Comparison of ENCODE assay signal across 21 cellular contexts in genomic region chr9:20854444-20854843, GRCh38.
A peak's percentile ranks its signal among the peaks of the same experiment; 100 is the strongest.
DNase-seq lines count a peak whose midpoint lies in the region; ATAC-seq and TF ChIP-seq lines count a peak whose summit lies in the region.
"Had no signal": no experiment of that assay in that cellular context is flagged by ENCODE, and none has a peak within 500 bp of the region (broad histone marks: within the 10 kb centered on the region; RNA-seq: fewer than 3 reads in every experiment).

No MANE protein-coding gene starts in this region.

- no peaks in the 10 kb centered on the region for H3K27me3 Mint-ChIP-seq in dendritic cell treated with granulocyte-macrophage colony-stimulating factor and Interleukin-4, amounts not matched to agents 40 ng/mL and 50 ng/mL, for 4 days
- H3K27me3 Mint-ChIP-seq: activated CD4-positive, alpha-beta T cell treated with anti-CD3 and anti-CD28 coated beads, Interleukin-2, amount 10 ng/mL, durations not matched to agents 7 days and 5 days; CD4-positive, alpha-beta T cell; central memory CD8-positive, alpha-beta T cell; T-helper 17 cell had no signal

- no peak overlapping the region for H3K9ac ChIP-seq in neural cell (ENCODE audit: low read length)

- peak overlapping the region; percentile 48 for H3K27ac Mint-ChIP-seq in dendritic cell treated with granulocyte-macrophage colony-stimulating factor and Interleukin-4, amounts not matched to agents 40 ng/mL and 50 ng/mL, for 4 days
- H3K27ac Mint-ChIP-seq: activated CD4-positive, alpha-beta T cell treated with anti-CD3 and anti-CD28 coated beads, Interleukin-2, amount 10 ng/mL, durations not matched to agents 7 days and 5 days; CD4-positive, alpha-beta T cell; T-helper 17 cell had no signal

- TF ChIP-seq CTCF in neural cell (IDR thresholded peaks at IDR 0.05; ENCODE audit: poor library complexity, severe bottlenecking) (no peak), upper lobe of left lung (IDR thresholded peaks at IDR 0.05) (no peak)

- H3F3A ChIP-seq in neural cell (ENCODE audit: insufficient read depth, low read length, poor library complexity, severe bottlenecking), result no peaks in the 10 kb centered on the region

- no peak overlapping the region for H2AFZ ChIP-seq in neural cell (ENCODE audit: low read depth, low read length)

- peak; percentile 45 for DNase-seq in EL
- peak; percentile 10 for DNase-seq in SK-MEL-5 (ENCODE audit: low read depth, low spot score)
- DNase-seq in iPS-NIHi11 (ENCODE audit: low spot score), result no peak
- DNase-seq in upper lobe of left lung, result no peak
- no peak for DNase-seq in stimulated activated CD4-positive, alpha-beta T cell treated with anti-CD3 and anti-CD28 coated beads, Interleukin-2, amount 100 ng/mL, for 48 hours
- no peak for DNase-seq in stimulated activated CD4-positive, alpha-beta T cell treated with anti-CD3 and anti-CD28 coated beads, Interleukin-2, amount 100 ng/mL, for 24 hours
- DNase-seq: ACHN; activated CD4-positive, alpha-beta T cell treated with anti-CD3 and anti-CD28 coated beads, Interleukin-2, amount 10 ng/mL, durations not matched to agents 7 days and 5 days; activated effector memory CD4-positive, alpha-beta T cell treated with Interleukin-2 at 50 U/mL for 16 hours; CD4-positive, alpha-beta T cell; heart right ventricle; KG1; lower lobe of right lung; NCI-H1694; PC-3; right cardiac atrium; T-helper 17 cell had no signal

- no peaks in the 10 kb centered on the region for H4K20me1 ChIP-seq in neural cell (ENCODE audit: insufficient read depth)

- H3K9me3 Mint-ChIP-seq in dendritic cell treated with granulocyte-macrophage colony-stimulating factor and Interleukin-4, amounts not matched to agents 40 ng/mL and 50 ng/mL, for 4 days, result peaks cover 26% of the 10 kb centered on the region

- H3K79me2 ChIP-seq in neural cell (replicated peaks; ENCODE audit: insufficient read depth, low read length), result no peaks in the 10 kb centered on the region

- whole genome bisulfite sequencing in upper lobe of left lung, 2 donors, result 71 to 72% methylated on average over 4 of the region's 4 CpGs

- H3K4me1 ChIP-seq in upper lobe of left lung, result no peaks in the 10 kb centered on the region
- H3K4me1 ChIP-seq: heart right ventricle, lower lobe of right lung had no signal

- no peak for TF ChIP-seq POLR2A in upper lobe of left lung (IDR thresholded peaks at IDR 0.05)

- intact Hi-C loops in dendritic cell treated with granulocyte-macrophage colony-stimulating factor and Interleukin-4, amounts not matched to agents 40 ng/mL and 50 ng/mL, for 4 days (cut with micrococcal nuclease), result no loop called here

- H3K27me3 ChIP-seq in neural cell (ENCODE audit: insufficient read depth, low read depth, low read length) (no peaks in the 10 kb centered on the region), upper lobe of left lung (no peaks in the 10 kb centered on the region)
- H3K27me3 ChIP-seq: heart right ventricle had no signal

- peak overlapping the region; percentile 6 for H3K4me2 ChIP-seq in neural cell (ENCODE audit: low read length)

- H3K4me3 ChIP-seq in neural cell (ENCODE audit: low read length) (no peak overlapping the region), upper lobe of left lung (no peak overlapping the region)
- H3K4me3 ChIP-seq: heart right ventricle, lower lobe of right lung, thoracic aorta had no signal

- H3K27ac ChIP-seq in neural cell (ENCODE audit: low read length) (peak overlapping the region; percentile 6), upper lobe of left lung (no peak overlapping the region)
- H3K27ac ChIP-seq: heart right ventricle, lower lobe of right lung, thoracic aorta had no signal

- no peaks in the 10 kb centered on the region for H3K9me2 ChIP-seq in neural cell (ENCODE audit: insufficient read depth, low read length)

- TF ChIP-seq RAD21 in neural cell (conservative IDR thresholded peaks at IDR 0.05), result no peak

- no peak overlapping the region for H3K4me3 Mint-ChIP-seq in dendritic cell treated with granulocyte-macrophage colony-stimulating factor and Interleukin-4, amounts not matched to agents 40 ng/mL and 50 ng/mL, for 4 days
- H3K4me3 Mint-ChIP-seq: activated CD4-positive, alpha-beta T cell treated with anti-CD3 and anti-CD28 coated beads, Interleukin-2, amount 10 ng/mL, durations not matched to agents 7 days and 5 days; CD4-positive, alpha-beta T cell; central memory CD8-positive, alpha-beta T cell; T-helper 17 cell had no signal

- no peak for ATAC-seq in upper lobe of left lung (ENCODE audit: low FRiP score in 2 of 2)
- ATAC-seq: heart right ventricle, lower lobe of right lung, PC-3, right cardiac atrium, T-helper 17 cell had no signal

- no peaks in the 10 kb centered on the region for H3K36me3 ChIP-seq in neural cell (ENCODE audit: insufficient read depth, low read length)
- H3K36me3 ChIP-seq in upper lobe of left lung, result no peaks in the 10 kb centered on the region
- H3K36me3 ChIP-seq: heart right ventricle, lower lobe of right lung, thoracic aorta had no signal

- H3K36me3 Mint-ChIP-seq in dendritic cell treated with granulocyte-macrophage colony-stimulating factor and Interleukin-4, amounts not matched to agents 40 ng/mL and 50 ng/mL, for 4 days (ENCODE audit: low read depth), result peaks cover 20% of the 10 kb centered on the region

- in situ Hi-C loops in SK-MEL-5 (cut with HindIII; ENCODE audit: low pct_unique_long_range_greater_than_20kb, low sequenced_read_pairs), result no loop called here

- peak; percentile 29 for TF ChIP-seq EP300 in neural cell (conservative IDR thresholded peaks at IDR 0.05; ENCODE audit: poor library complexity, severe bottlenecking)
- TF ChIP-seq EP300 in upper lobe of left lung (IDR thresholded peaks at IDR 0.05), result no peak

- H3K9me3 ChIP-seq in neural cell (ENCODE audit: low read length) (no peaks in the 10 kb centered on the region), upper lobe of left lung (peaks cover 0 to 3% (median 0%) of the 10 kb centered on the region in 4 donors)
- H3K9me3 ChIP-seq: thoracic aorta had no signal

- peaks cover 20% of the 10 kb centered on the region for H3K4me1 Mint-ChIP-seq in dendritic cell treated with granulocyte-macrophage colony-stimulating factor and Interleukin-4, amounts not matched to agents 40 ng/mL and 50 ng/mL, for 4 days (ENCODE audit: low read depth)
- H3K4me1 Mint-ChIP-seq: activated CD4-positive, alpha-beta T cell treated with anti-CD3 and anti-CD28 coated beads, Interleukin-2, amount 10 ng/mL, durations not matched to agents 7 days and 5 days; T-helper 17 cell had no signal

TF ChIP-seq in neural cell, 6 proteins besides CTCF, POLR2A, EP300 and RAD21:
- TF ChIP-seq TAF1 (IDR thresholded peaks at IDR 0.05; ENCODE audit: low read depth) (no peak), EZH2 (IDR thresholded peaks at IDR 0.05; ENCODE audit: borderline replicate concordance, insufficient read depth, low read length, poor library complexity, severe bottlenecking) (no peak), MXI1 (conservative IDR thresholded peaks at IDR 0.05; ENCODE audit: poor library complexity, severe bottlenecking) (no peak), SMC3 (conservative IDR thresholded peaks at IDR 0.05; ENCODE audit: poor library complexity) (no peak)

Comparison
In these comparisons a context has a peak if more than half of its experiments do, and no peak if none do; other contexts are left out.
1. DNase-seq: peak in EL (single experiment) and SK-MEL-5 (single experiment); none in iPS-NIHi11 (single experiment), upper lobe of left lung (0 of 2), stimulated activated CD4-positive, alpha-beta T cell treated with anti-CD3 and anti-CD28 coated beads, Interleukin-2, amount 100 ng/mL, for 48 hours (0 of 2) and stimulated activated CD4-positive, alpha-beta T cell treated with anti-CD3 and anti-CD28 coated beads, Interleukin-2, amount 100 ng/mL, for 24 hours (0 of 2).